In the genomic region with DNA sequence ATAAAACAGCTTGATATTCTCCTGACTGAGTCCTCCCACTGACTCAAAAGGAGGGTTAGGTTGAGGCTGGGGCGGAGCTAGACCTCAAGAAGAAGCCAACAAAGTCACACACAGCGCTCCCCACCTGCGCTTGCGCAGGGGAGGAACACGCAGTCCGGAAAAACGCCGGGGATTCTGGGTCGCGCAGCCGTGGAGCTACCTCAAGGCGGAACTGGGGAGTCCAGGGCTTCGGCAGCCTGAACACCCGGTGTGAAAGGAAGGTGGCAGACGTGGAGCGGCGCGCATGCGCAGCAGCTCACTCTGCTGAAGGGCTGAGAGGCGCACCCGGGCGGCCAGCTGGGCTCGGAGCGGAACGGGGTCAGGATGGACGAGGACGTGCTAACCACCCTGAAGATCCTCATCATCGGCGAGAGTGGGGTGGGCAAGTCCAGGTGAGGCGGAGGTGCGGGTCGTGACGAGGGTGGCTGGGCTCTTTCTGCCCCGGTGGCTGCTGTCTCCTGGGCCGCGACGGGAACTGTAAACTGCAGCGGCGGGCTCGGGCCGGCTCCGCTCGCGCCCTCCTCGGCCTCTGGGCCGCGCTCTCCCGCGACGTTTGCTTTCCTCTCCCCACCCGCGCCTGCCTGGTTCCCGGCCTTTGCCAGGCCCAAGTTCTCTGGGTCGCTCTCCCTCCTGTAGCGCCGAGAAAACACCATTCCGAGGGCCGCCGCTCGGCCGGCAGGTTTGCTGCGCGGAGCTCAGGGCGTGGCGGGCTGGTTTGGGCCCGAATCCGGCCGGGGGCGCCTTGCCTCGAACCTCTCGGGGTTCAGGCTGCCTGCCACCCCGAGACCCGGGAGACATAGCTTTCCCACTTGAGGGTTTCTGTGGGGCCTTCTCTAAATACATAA, we compare ENCODE assay signal across 1 cellular context.
A peak's percentile ranks its signal among the peaks of the same experiment; 100 is the strongest.
TF ChIP-seq lines count a peak whose summit lies in the region.

A gene (plus strand): TSS at position 298 of the 884 bp plus-strand sequence. CDS start 66 bp downstream, at position 364.

TF ChIP-seq in K562, 482 proteins besides CTCF, POLR2A, EP300 and RAD21 (continued from another document and continues in another):
- TF ChIP-seq, protein P1, sequence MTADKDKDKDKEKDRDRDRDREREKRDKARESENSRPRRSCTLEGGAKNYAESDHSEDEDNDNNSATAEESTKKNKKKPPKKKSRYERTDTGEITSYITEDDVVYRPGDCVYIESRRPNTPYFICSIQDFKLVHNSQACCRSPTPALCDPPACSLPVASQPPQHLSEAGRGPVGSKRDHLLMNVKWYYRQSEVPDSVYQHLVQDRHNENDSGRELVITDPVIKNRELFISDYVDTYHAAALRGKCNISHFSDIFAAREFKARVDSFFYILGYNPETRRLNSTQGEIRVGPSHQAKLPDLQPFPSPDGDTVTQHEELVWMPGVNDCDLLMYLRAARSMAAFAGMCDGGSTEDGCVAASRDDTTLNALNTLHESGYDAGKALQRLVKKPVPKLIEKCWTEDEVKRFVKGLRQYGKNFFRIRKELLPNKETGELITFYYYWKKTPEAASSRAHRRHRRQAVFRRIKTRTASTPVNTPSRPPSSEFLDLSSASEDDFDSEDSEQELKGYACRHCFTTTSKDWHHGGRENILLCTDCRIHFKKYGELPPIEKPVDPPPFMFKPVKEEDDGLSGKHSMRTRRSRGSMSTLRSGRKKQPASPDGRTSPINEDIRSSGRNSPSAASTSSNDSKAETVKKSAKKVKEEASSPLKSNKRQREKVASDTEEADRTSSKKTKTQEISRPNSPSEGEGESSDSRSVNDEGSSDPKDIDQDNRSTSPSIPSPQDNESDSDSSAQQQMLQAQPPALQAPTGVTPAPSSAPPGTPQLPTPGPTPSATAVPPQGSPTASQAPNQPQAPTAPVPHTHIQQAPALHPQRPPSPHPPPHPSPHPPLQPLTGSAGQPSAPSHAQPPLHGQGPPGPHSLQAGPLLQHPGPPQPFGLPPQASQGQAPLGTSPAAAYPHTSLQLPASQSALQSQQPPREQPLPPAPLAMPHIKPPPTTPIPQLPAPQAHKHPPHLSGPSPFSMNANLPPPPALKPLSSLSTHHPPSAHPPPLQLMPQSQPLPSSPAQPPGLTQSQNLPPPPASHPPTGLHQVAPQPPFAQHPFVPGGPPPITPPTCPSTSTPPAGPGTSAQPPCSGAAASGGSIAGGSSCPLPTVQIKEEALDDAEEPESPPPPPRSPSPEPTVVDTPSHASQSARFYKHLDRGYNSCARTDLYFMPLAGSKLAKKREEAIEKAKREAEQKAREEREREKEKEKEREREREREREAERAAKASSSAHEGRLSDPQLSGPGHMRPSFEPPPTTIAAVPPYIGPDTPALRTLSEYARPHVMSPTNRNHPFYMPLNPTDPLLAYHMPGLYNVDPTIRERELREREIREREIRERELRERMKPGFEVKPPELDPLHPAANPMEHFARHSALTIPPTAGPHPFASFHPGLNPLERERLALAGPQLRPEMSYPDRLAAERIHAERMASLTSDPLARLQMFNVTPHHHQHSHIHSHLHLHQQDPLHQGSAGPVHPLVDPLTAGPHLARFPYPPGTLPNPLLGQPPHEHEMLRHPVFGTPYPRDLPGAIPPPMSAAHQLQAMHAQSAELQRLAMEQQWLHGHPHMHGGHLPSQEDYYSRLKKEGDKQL (CRISPR knock-in tag; IDR thresholded peaks at IDR 0.05; ENCODE audit: borderline replicate concordance) = no peak
- TF ChIP-seq ZNF133 (CRISPR knock-in tag; IDR thresholded peaks at IDR 0.05) = no peak
- TF ChIP-seq NR2F6 (CRISPR knock-in tag; IDR thresholded peaks at IDR 0.05) = no peak
- TF ChIP-seq CSDE1 (IDR thresholded peaks at IDR 0.05) = no peak
- TF ChIP-seq ZNF121 (CRISPR knock-in tag; conservative IDR thresholded peaks at IDR 0.05) = no peak
- TF ChIP-seq ZC3H11A (IDR thresholded peaks at IDR 0.05; ENCODE audit: low read depth, low read length) = peak; percentile 90; the same call in 1 of the 2 replicates
- no peak for TF ChIP-seq RFX7 (CRISPR knock-in tag; IDR thresholded peaks at IDR 0.05)
- no peak for TF ChIP-seq TAL1 (IDR thresholded peaks at IDR 0.05)
- TF ChIP-seq, protein P2, sequence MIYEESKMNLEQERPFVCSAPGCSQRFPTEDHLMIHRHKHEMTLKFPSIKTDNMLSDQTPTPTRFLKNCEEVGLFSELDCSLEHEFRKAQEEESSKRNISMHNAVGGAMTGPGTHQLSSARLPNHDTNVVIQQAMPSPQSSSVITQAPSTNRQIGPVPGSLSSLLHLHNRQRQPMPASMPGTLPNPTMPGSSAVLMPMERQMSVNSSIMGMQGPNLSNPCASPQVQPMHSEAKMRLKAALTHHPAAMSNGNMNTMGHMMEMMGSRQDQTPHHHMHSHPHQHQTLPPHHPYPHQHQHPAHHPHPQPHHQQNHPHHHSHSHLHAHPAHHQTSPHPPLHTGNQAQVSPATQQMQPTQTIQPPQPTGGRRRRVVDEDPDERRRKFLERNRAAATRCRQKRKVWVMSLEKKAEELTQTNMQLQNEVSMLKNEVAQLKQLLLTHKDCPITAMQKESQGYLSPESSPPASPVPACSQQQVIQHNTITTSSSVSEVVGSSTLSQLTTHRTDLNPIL (CRISPR knock-in tag; IDR thresholded peaks at IDR 0.05) = no peak
- no peak for TF ChIP-seq RAD51 (IDR thresholded peaks at IDR 0.05; ENCODE audit: borderline replicate concordance, low read depth)
- TF ChIP-seq TCF7L2 (IDR thresholded peaks at IDR 0.05; ENCODE audit: low read depth, low read length) = no peak
- TF ChIP-seq SMARCA5 (IDR thresholded peaks at IDR 0.05) = no peak
- no peak for TF ChIP-seq FOXJ3 (CRISPR knock-in tag; IDR thresholded peaks at IDR 0.05)
- TF ChIP-seq, protein P3, sequence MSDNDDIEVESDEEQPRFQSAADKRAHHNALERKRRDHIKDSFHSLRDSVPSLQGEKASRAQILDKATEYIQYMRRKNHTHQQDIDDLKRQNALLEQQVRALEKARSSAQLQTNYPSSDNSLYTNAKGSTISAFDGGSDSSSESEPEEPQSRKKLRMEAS (CRISPR knock-in tag; IDR thresholded peaks at IDR 0.05) = peak; percentile 76
- TF ChIP-seq ZNF165 (CRISPR knock-in tag; IDR thresholded peaks at IDR 0.05; ENCODE audit: borderline replicate concordance) = no peak
- no peak for TF ChIP-seq SMAD4 (CRISPR knock-in tag; conservative IDR thresholded peaks at IDR 0.05)
- no peak for TF ChIP-seq CCAR2 (IDR thresholded peaks at IDR 0.05; ENCODE audit: low read depth, low read length)
- TF ChIP-seq PHB (CRISPR knock-in tag; IDR thresholded peaks at IDR 0.05) = no peak
- TF ChIP-seq GABPB2 (CRISPR knock-in tag; conservative IDR thresholded peaks at IDR 0.05) = no peak
- peak; percentile 37; the same call in 1 of the 2 replicates for TF ChIP-seq PML (IDR thresholded peaks at IDR 0.05; ENCODE audit: low read length)
- TF ChIP-seq HLTF (IDR thresholded peaks at IDR 0.05) = 0 out of 2 replicates have a peak, but pooled peaks have one; percentile 81
- TF ChIP-seq, protein P4, sequence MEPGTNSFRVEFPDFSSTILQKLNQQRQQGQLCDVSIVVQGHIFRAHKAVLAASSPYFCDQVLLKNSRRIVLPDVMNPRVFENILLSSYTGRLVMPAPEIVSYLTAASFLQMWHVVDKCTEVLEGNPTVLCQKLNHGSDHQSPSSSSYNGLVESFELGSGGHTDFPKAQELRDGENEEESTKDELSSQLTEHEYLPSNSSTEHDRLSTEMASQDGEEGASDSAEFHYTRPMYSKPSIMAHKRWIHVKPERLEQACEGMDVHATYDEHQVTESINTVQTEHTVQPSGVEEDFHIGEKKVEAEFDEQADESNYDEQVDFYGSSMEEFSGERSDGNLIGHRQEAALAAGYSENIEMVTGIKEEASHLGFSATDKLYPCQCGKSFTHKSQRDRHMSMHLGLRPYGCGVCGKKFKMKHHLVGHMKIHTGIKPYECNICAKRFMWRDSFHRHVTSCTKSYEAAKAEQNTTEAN (CRISPR knock-in tag; IDR thresholded peaks at IDR 0.05) = no peak; the same call in 1 of the 2 replicates
- TF ChIP-seq ZBTB8A (IDR thresholded peaks at IDR 0.05; ENCODE audit: partially characterized antibody) = no peak
- TF ChIP-seq, protein P5, sequence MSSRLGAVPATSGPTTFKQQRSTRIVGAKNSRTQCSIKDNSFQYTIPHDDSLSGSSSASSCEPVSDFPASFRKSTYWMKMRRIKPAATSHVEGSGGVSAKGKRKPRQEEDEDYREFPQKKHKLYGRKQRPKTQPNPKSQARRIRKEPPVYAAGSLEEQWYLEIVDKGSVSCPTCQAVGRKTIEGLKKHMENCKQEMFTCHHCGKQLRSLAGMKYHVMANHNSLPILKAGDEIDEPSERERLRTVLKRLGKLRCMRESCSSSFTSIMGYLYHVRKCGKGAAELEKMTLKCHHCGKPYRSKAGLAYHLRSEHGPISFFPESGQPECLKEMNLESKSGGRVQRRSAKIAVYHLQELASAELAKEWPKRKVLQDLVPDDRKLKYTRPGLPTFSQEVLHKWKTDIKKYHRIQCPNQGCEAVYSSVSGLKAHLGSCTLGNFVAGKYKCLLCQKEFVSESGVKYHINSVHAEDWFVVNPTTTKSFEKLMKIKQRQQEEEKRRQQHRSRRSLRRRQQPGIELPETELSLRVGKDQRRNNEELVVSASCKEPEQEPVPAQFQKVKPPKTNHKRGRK (tag; IDR thresholded peaks at IDR 0.05) = no peak
- TF ChIP-seq CCNT2 (IDR thresholded peaks at IDR 0.05; ENCODE audit: borderline replicate concordance, extremely low read depth, insufficient read length, low read depth, low read length) = peak; percentile 37
- TF ChIP-seq, protein P6, sequence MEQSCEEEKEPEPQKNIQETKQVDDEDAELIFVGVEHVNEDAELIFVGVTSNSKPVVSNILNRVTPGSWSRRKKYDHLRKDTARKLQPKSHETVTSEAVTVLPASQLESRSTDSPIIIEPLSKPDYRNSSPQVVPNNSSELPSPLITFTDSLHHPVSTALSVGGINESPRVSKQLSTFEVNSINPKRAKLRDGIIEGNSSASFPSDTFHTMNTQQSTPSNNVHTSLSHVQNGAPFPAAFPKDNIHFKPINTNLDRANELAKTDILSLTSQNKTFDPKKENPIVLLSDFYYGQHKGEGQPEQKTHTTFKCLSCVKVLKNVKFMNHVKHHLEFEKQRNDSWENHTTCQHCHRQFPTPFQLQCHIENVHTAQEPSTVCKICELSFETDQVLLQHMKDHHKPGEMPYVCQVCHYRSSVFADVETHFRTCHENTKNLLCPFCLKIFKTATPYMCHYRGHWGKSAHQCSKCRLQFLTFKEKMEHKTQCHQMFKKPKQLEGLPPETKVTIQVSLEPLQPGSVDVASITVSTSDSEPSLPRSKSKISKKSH (CRISPR knock-in tag; IDR thresholded peaks at IDR 0.05) = no peak
- TF ChIP-seq KDM1A (IDR thresholded peaks at IDR 0.05) = no peak
- TF ChIP-seq SP2 (IDR thresholded peaks at IDR 0.05; ENCODE audit: extremely low read depth, low read depth, low read length, poor library complexity, severe bottlenecking) = no peak
- no peak for TF ChIP-seq ETV5 (CRISPR knock-in tag; IDR thresholded peaks at IDR 0.05; ENCODE audit: low read depth)
- TF ChIP-seq, protein P7, sequence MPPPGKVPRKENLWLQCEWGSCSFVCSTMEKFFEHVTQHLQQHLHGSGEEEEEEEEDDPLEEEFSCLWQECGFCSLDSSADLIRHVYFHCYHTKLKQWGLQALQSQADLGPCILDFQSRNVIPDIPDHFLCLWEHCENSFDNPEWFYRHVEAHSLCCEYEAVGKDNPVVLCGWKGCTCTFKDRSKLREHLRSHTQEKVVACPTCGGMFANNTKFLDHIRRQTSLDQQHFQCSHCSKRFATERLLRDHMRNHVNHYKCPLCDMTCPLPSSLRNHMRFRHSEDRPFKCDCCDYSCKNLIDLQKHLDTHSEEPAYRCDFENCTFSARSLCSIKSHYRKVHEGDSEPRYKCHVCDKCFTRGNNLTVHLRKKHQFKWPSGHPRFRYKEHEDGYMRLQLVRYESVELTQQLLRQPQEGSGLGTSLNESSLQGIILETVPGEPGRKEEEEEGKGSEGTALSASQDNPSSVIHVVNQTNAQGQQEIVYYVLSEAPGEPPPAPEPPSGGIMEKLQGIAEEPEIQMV (tag; conservative IDR thresholded peaks at IDR 0.05; ENCODE audit: low read depth) = no peak
- no peak for TF ChIP-seq SMARCB1 (IDR thresholded peaks at IDR 0.05; ENCODE audit: insufficient read length, low read depth)
- TF ChIP-seq NFIX (CRISPR knock-in tag; IDR thresholded peaks at IDR 0.05; ENCODE audit: low read depth) = no peak
